22 cellular contexts compared by ENCODE assay signal in genomic region chrX:132034648-132035047, GRCh38. TPM values are rescaled to one million over a fixed set of nuclear protein-coding genes. Genes with fewer than 3 reads are reported as not detected.
DNase-seq lines count a peak whose midpoint lies in the region; ATAC-seq and TF ChIP-seq lines count a peak whose summit lies in the region.
"Had no signal": no experiment of that assay in that cellular context is flagged by ENCODE, and none has a peak within 500 bp of the region (broad histone marks: within the 10 kb centered on the region; RNA-seq: fewer than 3 reads in every experiment).

No MANE protein-coding gene starts in this region.

- H3K36me3 Mint-ChIP-seq in Caco-2 (ENCODE audit: insufficient read depth, unreplicated experiment) (no peaks in the 10 kb centered on the region), nephron progenitor cell (ENCODE audit: low read depth) (peaks cover 34% of the 10 kb centered on the region)
- no peaks in the 10 kb centered on the region for H3K36me3 Mint-ChIP-seq in activated naive CD8-positive, alpha-beta T cell

- no TSS peak for BruUV-seq in Caco-2 (replicated peaks; lab: Mats Ljungman, UMichigan)

- CTCF ChIA-PET in Caco-2 (lab: Charles Lee), result no interaction called here

- H3K9me3 ChIP-seq in Caco-2, result no peaks in the 10 kb centered on the region

- H3K4me1 Mint-ChIP-seq in Caco-2 (ENCODE audit: low read depth, unreplicated experiment) (peaks cover 18% of the 10 kb centered on the region), nephron progenitor cell (peaks cover 74% of the 10 kb centered on the region)
- H3K4me1 Mint-ChIP-seq in activated naive CD8-positive, alpha-beta T cell (ENCODE audit: low read depth), result peaks cover 74% of the 10 kb centered on the region

- H3K36me3 ChIP-seq in Caco-2 (ENCODE audit: control insufficient read depth, insufficient read depth, low read length), result no peaks in the 10 kb centered on the region

- H3K27me3 Mint-ChIP-seq in Caco-2 (ENCODE audit: insufficient read depth, unreplicated experiment), result no peaks in the 10 kb centered on the region
- no peaks in the 10 kb centered on the region for H3K27me3 Mint-ChIP-seq in activated naive CD8-positive, alpha-beta T cell
- peaks cover 2% of the 10 kb centered on the region for H3K27me3 Mint-ChIP-seq in nephron progenitor cell (ENCODE audit: low read depth, poor library complexity)
- H3K27me3 Mint-ChIP-seq: activated CD8-positive, alpha-beta memory T cell treated with anti-CD3 and anti-CD28 coated beads, Interleukin-2, amount 10 ng/mL, durations not matched to agents 7 days and 5 days had no signal

- TF ChIP-seq CTCF in Caco-2 (IDR thresholded peaks at IDR 0.05; ENCODE audit: insufficient read depth in 1 of 2, low read depth in 1 of 2, low read length in 1 of 2, severe bottlenecking in 1 of 2, unreplicated experiment in 1 of 2) (no peak), nephron progenitor cell (IDR thresholded peaks at IDR 0.05) (no peak)

- no peaks in the 10 kb centered on the region for H3K27me3 ChIP-seq in Caco-2 (replicated peaks; ENCODE audit: control insufficient read depth, insufficient read depth, low read length)

- no peak overlapping the region for H3K4me3 ChIP-seq in Caco-2 (ENCODE audit: low read depth, low read length)

- H3K9me3 Mint-ChIP-seq in Caco-2 (ENCODE audit: unreplicated experiment) (no peaks in the 10 kb centered on the region), nephron progenitor cell (no peaks in the 10 kb centered on the region)
- H3K9me3 Mint-ChIP-seq in activated naive CD8-positive, alpha-beta T cell (ENCODE audit: low read depth), result no peaks in the 10 kb centered on the region
- H3K9me3 Mint-ChIP-seq: stimulated activated naive B cell treated with anti-CD40 and anti-IgM and Interleukin-4, amounts not matched to agents 10 μg/mL and 1 μg/mL and 100 μg/mL, for 72 hours had no signal

- H3K27ac Mint-ChIP-seq in Caco-2 (ENCODE audit: unreplicated experiment) (peak overlapping the region; percentile 51), nephron progenitor cell (no peak overlapping the region)
- H3K27ac Mint-ChIP-seq in activated naive CD8-positive, alpha-beta T cell, result peak overlapping the region; percentile 7
- H3K27ac Mint-ChIP-seq: activated CD8-positive, alpha-beta memory T cell treated with anti-CD3 and anti-CD28 coated beads, Interleukin-2, amount 10 ng/mL, durations not matched to agents 7 days and 5 days; stimulated activated naive B cell treated with anti-CD40 and anti-IgM and Interleukin-4, amounts not matched to agents 10 μg/mL and 1 μg/mL and 100 μg/mL, for 72 hours had no signal

- intact Hi-C loops in Caco-2 (cut with micrococcal nuclease; ENCODE audit: unreplicated experiment), result no loop called here

- DNase-seq in Caco-2, result no peak
- DNase-seq in nucleus accumbens (lab: John Stamatoyannopoulos, UW), result no peak
- no peak for DNase-seq in activated CD4-positive, CD25-positive, alpha-beta regulatory T cell treated with anti-CD3 and anti-CD28 coated beads, Interleukin-2, amount 50 U/mL, for 72 hours
- no peak for DNase-seq in nephron progenitor cell
- no peak for DNase-seq in SW 1271 (lab: John Stamatoyannopoulos, UW)
- DNase-seq: ACHN; activated CD8-positive, alpha-beta memory T cell treated with anti-CD3 and anti-CD28 coated beads, Interleukin-2, amount 10 ng/mL, durations not matched to agents 7 days and 5 days; activated gamma-delta T cell; aorta; DMS153; effector CD4-positive, alpha-beta T cell; H7; left ventricle myocardium superior; NCI-H526 treated with DMSO at 0.1 percent for 48 hours; OCI-M1; right cardiac atrium; SHP77 treated with DMSO at 0.1 percent for 48 hours; stimulated activated naive B cell treated with anti-CD40 and anti-IgM and Interleukin-4, amounts not matched to agents 10 μg/mL and 1 μg/mL and 100 μg/mL, for 72 hours; trophoblast cell had no signal

- POLR2A ChIA-PET in Caco-2 (lab: Charles Lee), result no interaction called here

- peaks cover 6% of the 10 kb centered on the region; the same call in 1 of the 2 replicates for H3K4me1 ChIP-seq in Caco-2

- ATAC-seq in GM18907 (IDR thresholded peaks at IDR 0.05; ENCODE audit: unreplicated experiment) (peak; percentile 42), HG02798 (IDR thresholded peaks at IDR 0.05; ENCODE audit: poor library complexity, unreplicated experiment) (peak; percentile 69)
- ATAC-seq: activated CD8-positive, alpha-beta memory T cell treated with anti-CD3 and anti-CD28 coated beads, Interleukin-2, amount 10 ng/mL, durations not matched to agents 7 days and 5 days; left ventricle myocardium superior; right cardiac atrium; stimulated activated naive B cell treated with anti-CD40 and anti-IgM and Interleukin-4, amounts not matched to agents 10 μg/mL and 1 μg/mL and 100 μg/mL, for 72 hours had no signal

- H3K4me3 Mint-ChIP-seq in Caco-2 (ENCODE audit: unreplicated experiment), result no peak overlapping the region
- H3K4me3 Mint-ChIP-seq in activated naive CD8-positive, alpha-beta T cell, result no peak overlapping the region
- no peak overlapping the region for H3K4me3 Mint-ChIP-seq in nephron progenitor cell
- H3K4me3 Mint-ChIP-seq: activated CD8-positive, alpha-beta memory T cell treated with anti-CD3 and anti-CD28 coated beads, Interleukin-2, amount 10 ng/mL, durations not matched to agents 7 days and 5 days; stimulated activated naive B cell treated with anti-CD40 and anti-IgM and Interleukin-4, amounts not matched to agents 10 μg/mL and 1 μg/mL and 100 μg/mL, for 72 hours had no signal

RNA-seq across cellular contexts. Expression of gene STK26, which starts 11.5 kb away (rescaled TPM):
- total RNA-seq in Caco-2 (2022), result 36.8 and 37.1 TPM in 2 replicates
